Comparison of ENCODE assay signal across 9 cellular contexts in the genomic region with DNA sequence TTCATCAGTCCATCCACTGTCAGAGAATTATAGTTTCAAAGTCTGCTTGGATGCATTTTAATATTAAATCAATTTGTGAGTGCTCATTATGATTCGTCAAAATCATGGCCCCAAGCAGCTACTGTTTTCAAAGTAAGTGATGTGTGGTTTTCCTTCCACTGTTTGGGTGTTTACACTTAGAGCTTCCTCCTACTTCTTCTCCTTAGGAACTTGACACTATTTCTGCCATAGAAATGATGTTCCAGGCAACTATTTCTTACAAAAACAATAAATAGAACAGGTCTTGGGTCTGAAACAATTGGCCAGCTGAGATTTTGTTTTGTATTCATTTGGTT.
A peak's percentile ranks its signal among the peaks of the same experiment; 100 is the strongest.
DNase-seq lines count a peak whose midpoint lies in the region; ATAC-seq, FAIRE-seq and TF ChIP-seq lines count a peak whose summit lies in the region.
"Had no signal": no experiment of that assay in that cellular context is flagged by ENCODE, and none has a peak within 500 bp of the region (broad histone marks: within the 10 kb centered on the region; RNA-seq: fewer than 3 reads in every experiment).

No MANE protein-coding gene starts in this region.

- no peaks in the 10 kb centered on the region for H3K79me2 ChIP-seq in H1 (ENCODE audit: control insufficient read depth in 1 of 2, insufficient read depth in 2 of 2, low read length in 2 of 2)

- CTCF ChIA-PET in H1 (lab: Charles Lee; ENCODE audit: partially characterized antibody): interaction anchor here (0.6 to 3.2 kb wide), 37 partner anchors 9 to 713 kb away, joined by 3 to 25 read pairs (median 4); a partner anchor contains a TSS

- H2BK120ac ChIP-seq in H1 (replicated peaks; ENCODE audit: low read depth, low read length): no peak overlapping the region

- H3K14ac ChIP-seq in H1 (ENCODE audit: insufficient read length): no peak overlapping the region

- H3K27me3 ChIP-seq in H1 (replicated peaks in 1 of 4; ENCODE audit: control insufficient read depth in 3 of 4, extremely low read depth in 1 of 4, insufficient read depth in 3 of 4, low read length in 3 of 4) (no peaks in the 10 kb centered on the region), tibial nerve (no peaks in the 10 kb centered on the region)

- no peak overlapping the region for H3K4ac ChIP-seq in H1 (replicated peaks; ENCODE audit: insufficient read length, low read depth, low read length)

- H4K5ac ChIP-seq in H1 (ENCODE audit: insufficient read length, low read depth, low read length): no peak overlapping the region

- no peak overlapping the region for H3K9ac ChIP-seq in H1 (replicated peaks in 1 of 4; ENCODE audit: extremely low read depth in 1 of 4, low read depth in 3 of 4, low read length in 3 of 4)

- H2AFZ ChIP-seq in H1 (ENCODE audit: low read length): no peak overlapping the region

- no peak overlapping the region for H3K4me3 Mint-ChIP-seq in activated T-cell treated with anti-CD3 and anti-CD28 coated beads, Interleukin-2, amount 50 U/mL, for 4 hours
- H3K4me3 Mint-ChIP-seq: activated CD4-positive, alpha-beta memory T cell treated with anti-CD3 and anti-CD28 coated beads, Interleukin-2, amount 10 ng/mL, durations not matched to agents 7 days and 5 days had no signal

- H2BK12ac ChIP-seq in H1 (ENCODE audit: low read depth, low read length): no peak overlapping the region

- no peak overlapping the region for H3K27ac ChIP-seq in H1 (ENCODE audit: low read depth, low read length)
- H3K27ac ChIP-seq in tibial nerve: peak overlapping the region in 3 of 4 donors; percentile 47 to 69 (median 63)

- no peaks in the 10 kb centered on the region for H4K20me1 ChIP-seq in H1 (replicated peaks in 1 of 2; ENCODE audit: control insufficient read depth in 1 of 2, insufficient read depth in 2 of 2, low read length in 2 of 2)

- no peak overlapping the region for H3K23ac ChIP-seq in H1 (ENCODE audit: insufficient read length)

- no peak for TF ChIP-seq CTCF in H1 (IDR thresholded peaks at IDR 0.05; ENCODE audit: control extremely low read depth in 1 of 3, insufficient read depth in 1 of 3, low read depth in 1 of 3, low read length in 3 of 3)
- no peak for TF ChIP-seq CTCF in tibial nerve (IDR thresholded peaks at IDR 0.05)

- H3K4me2 ChIP-seq in H1 (ENCODE audit: insufficient read depth in 1 of 2, low read depth in 2 of 2, low read length in 2 of 2): no peak overlapping the region

- H3K4me3 ChIP-seq in H1 (ENCODE audit: extremely low read depth in 1 of 4, insufficient read depth in 2 of 4, low read depth in 3 of 4, low read length in 4 of 4): no peak overlapping the region
- no peak overlapping the region for H3K4me3 ChIP-seq in tibial nerve

- H2BK15ac ChIP-seq in H1 (ENCODE audit: low read length): no peak overlapping the region

- H3K56ac ChIP-seq in H1 (replicated peaks; ENCODE audit: insufficient read length, low read depth, low read length): no peak overlapping the region

- no peak overlapping the region for H3K18ac ChIP-seq in H1 (ENCODE audit: extremely low read depth, low read length)

- no peak for TF ChIP-seq POLR2A in H1 (IDR thresholded peaks at IDR 0.05; ENCODE audit: control extremely low read depth in 1 of 2, low read depth in 2 of 2, low read length in 2 of 2)
- TF ChIP-seq POLR2A in tibial nerve (IDR thresholded peaks at IDR 0.05): no peak

- DNase-seq in H1 (ENCODE audit: low read depth in 1 of 2, low spot score in 2 of 2): no peak
- no peak for DNase-seq in tibial nerve (ENCODE audit: low spot score in 2 of 2)
- DNase-seq in HK-2 (ENCODE audit: unreplicated experiment): no peak
- no peak for DNase-seq in cerebellar cortex (ENCODE audit: low spot score)
- DNase-seq in activated T-cell treated with anti-CD3 and anti-CD28 coated beads, Interleukin-2, amount 50 U/mL, for 4 hours: no peak
- no peak for DNase-seq in activated CD4-positive, alpha-beta T cell treated with anti-CD3 and anti-CD28 coated beads, Interleukin-2, amount 50 U/mL, for 1 hour

- H3K36me3 ChIP-seq in H1 (ENCODE audit: control insufficient read depth in 2 of 4, insufficient read depth in 4 of 4, low read length in 3 of 4) (no peaks in the 10 kb centered on the region), tibial nerve (no peaks in the 10 kb centered on the region)

- 0% methylated on average over 1 of the region's 1 CpG; no CpG with 5 or more reads in 1 of the 2 experiments for WGBS in H1 (ENCODE audit: extremely low coverage in 1 of 2, insufficient coverage in 1 of 2, insufficient read length in 1 of 2, insufficient replicate concordance in 2 of 2, low coverage in 1 of 2, low lambda C conversion rate in 2 of 2, missing lambda C conversion rate in 1 of 2), 2 experiments
- 0 to 3% methylated on average over 1 of the region's 1 CpG for WGBS in tibial nerve, 2 donors

- peaks cover 0 to 9% (median 3%) of the 10 kb centered on the region in 4 experiments; a peak in 3 of 7 replicates for H3K4me1 ChIP-seq in H1 (replicated peaks in 1 of 4; ENCODE audit: control insufficient read depth in 3 of 4, insufficient read depth in 4 of 4, low read length in 3 of 4)
- H3K4me1 ChIP-seq in tibial nerve: peaks cover 0 to 24% (median 6%) of the 10 kb centered on the region in 4 donors

- H3K9me3 Mint-ChIP-seq in activated T-cell treated with anti-CD3 and anti-CD28 coated beads, Interleukin-2, amount 50 U/mL, for 4 hours: no peaks in the 10 kb centered on the region
- H3K9me3 Mint-ChIP-seq: activated CD4-positive, alpha-beta memory T cell treated with anti-CD3 and anti-CD28 coated beads, Interleukin-2, amount 10 ng/mL, durations not matched to agents 7 days and 5 days had no signal

- no peaks in the 10 kb centered on the region for H3K9me3 ChIP-seq in H1 (ENCODE audit: insufficient read depth in 2 of 2, low read depth in 1 of 2, low read length in 1 of 2)
- H3K9me3 ChIP-seq in tibial nerve: no peaks in the 10 kb centered on the region

- H3K36me3 Mint-ChIP-seq in activated T-cell treated with anti-CD3 and anti-CD28 coated beads, Interleukin-2, amount 50 U/mL, for 4 hours (ENCODE audit: insufficient read depth): no peaks in the 10 kb centered on the region

- no peak for FAIRE-seq in H1 (lab: Jason Lieb, UNC)

- H4K8ac ChIP-seq in H1 (ENCODE audit: extremely low read depth, insufficient read depth, low read length): no peak overlapping the region

- no peak overlapping the region for H4K91ac ChIP-seq in H1 (replicated peaks; ENCODE audit: insufficient read length, low read length)

- TF ChIP-seq EP300 in H1 (IDR thresholded peaks at IDR 0.05; ENCODE audit: borderline replicate concordance in 1 of 2, low read depth in 2 of 2, low read length in 2 of 2): no peak
- no peak for TF ChIP-seq EP300 in tibial nerve (IDR thresholded peaks at IDR 0.05)

- ATAC-seq in GM19397 (IDR thresholded peaks at IDR 0.05; ENCODE audit: unreplicated experiment) (peak; percentile 18), HG03432 (IDR thresholded peaks at IDR 0.05; ENCODE audit: unreplicated experiment) (peak; percentile 17)
- ATAC-seq in activated T-cell treated with anti-CD3 and anti-CD28 coated beads, Interleukin-2, amount 50 U/mL, for 4 hours: no peak

- peak overlapping the region; percentile 55; the same call in 1 of the 2 replicates for H2BK5ac ChIP-seq in H1 (ENCODE audit: low read depth, low read length)

- H3K23me2 ChIP-seq in H1 (ENCODE audit: low read depth, low read length): no peaks in the 10 kb centered on the region

- POLR2A ChIA-PET in H1 (lab: Charles Lee; ENCODE audit: partially characterized antibody): interaction anchor here (0.7 to 1.8 kb wide), 5 partner anchors 25 to 391 kb away, joined by 3 to 7 read pairs (median 4); no protein-coding TSS in a partner anchor

- no peaks in the 10 kb centered on the region for H3K4me1 Mint-ChIP-seq in activated T-cell treated with anti-CD3 and anti-CD28 coated beads, Interleukin-2, amount 50 U/mL, for 4 hours (ENCODE audit: low read depth)
- H3K4me1 Mint-ChIP-seq: activated CD4-positive, alpha-beta memory T cell treated with anti-CD3 and anti-CD28 coated beads, Interleukin-2, amount 10 ng/mL, durations not matched to agents 7 days and 5 days had no signal

- no peak for TF ChIP-seq RAD21 in H1 (IDR thresholded peaks at IDR 0.05 in 1 of 2, conservative IDR thresholded peaks at IDR 0.05 in 1 of 2; ENCODE audit: low read depth in 2 of 2, low read length in 2 of 2)

- H3K27me3 Mint-ChIP-seq in activated T-cell treated with anti-CD3 and anti-CD28 coated beads, Interleukin-2, amount 50 U/mL, for 4 hours (ENCODE audit: low read depth): no peaks in the 10 kb centered on the region

- no peak overlapping the region for H2AK5ac ChIP-seq in H1 (ENCODE audit: low read depth, low read length)

- no peaks in the 10 kb centered on the region for H3K79me1 ChIP-seq in H1 (ENCODE audit: low read depth, low read length)

- H2BK20ac ChIP-seq in H1 (ENCODE audit: low read length): peak overlapping the region; percentile 72; the same call in 1 of the 2 replicates

TF ChIP-seq in H1, 55 proteins besides CTCF, POLR2A, EP300 and RAD21:
- no peak for TF ChIP-seq SAP30 (IDR thresholded peaks at IDR 0.05; ENCODE audit: insufficient read depth, insufficient replicate concordance, low read length)
- TF ChIP-seq, protein P1, sequence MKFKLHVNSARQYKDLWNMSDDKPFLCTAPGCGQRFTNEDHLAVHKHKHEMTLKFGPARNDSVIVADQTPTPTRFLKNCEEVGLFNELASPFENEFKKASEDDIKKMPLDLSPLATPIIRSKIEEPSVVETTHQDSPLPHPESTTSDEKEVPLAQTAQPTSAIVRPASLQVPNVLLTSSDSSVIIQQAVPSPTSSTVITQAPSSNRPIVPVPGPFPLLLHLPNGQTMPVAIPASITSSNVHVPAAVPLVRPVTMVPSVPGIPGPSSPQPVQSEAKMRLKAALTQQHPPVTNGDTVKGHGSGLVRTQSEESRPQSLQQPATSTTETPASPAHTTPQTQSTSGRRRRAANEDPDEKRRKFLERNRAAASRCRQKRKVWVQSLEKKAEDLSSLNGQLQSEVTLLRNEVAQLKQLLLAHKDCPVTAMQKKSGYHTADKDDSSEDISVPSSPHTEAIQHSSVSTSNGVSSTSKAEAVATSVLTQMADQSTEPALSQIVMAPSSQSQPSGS (IDR thresholded peaks at IDR 0.05; ENCODE audit: low read length): no peak

Comparison
In these comparisons a context has a peak if more than half of its experiments do, and no peak if none do; other contexts are left out.
1. ATAC-seq: peak in GM19397 (single experiment) and HG03432 (single experiment); none in activated T-cell treated with anti-CD3 and anti-CD28 coated beads, Interleukin-2, amount 50 U/mL, for 4 hours (0 of 2).